ENCODE assay signal across 1 cellular context in genomic region chr7:149474309-149475120, GRCh38.
TF ChIP-seq lines count a peak whose summit lies in the region.

No MANE protein-coding gene starts in this region.

TF ChIP-seq in HepG2, 621 proteins besides CTCF, POLR2A, EP300 and RAD21:
- TF ChIP-seq MBD4 (IDR thresholded peaks at IDR 0.05; ENCODE audit: borderline replicate concordance, low read length) (no peak), ATAD3A (CRISPR knock-in tag; IDR thresholded peaks at IDR 0.05) (no peak), E2F1 (CRISPR knock-in tag; IDR thresholded peaks at IDR 0.05) (no peak), AGO2 (optimal IDR thresholded peaks at IDR 0.05; ENCODE audit: low read depth, low read length) (peak; percentile 39)
TF ChIP-seq in HepG2: peak in this region for 1.
